ENCODE assay signal across 9 cellular contexts in the genomic region with DNA sequence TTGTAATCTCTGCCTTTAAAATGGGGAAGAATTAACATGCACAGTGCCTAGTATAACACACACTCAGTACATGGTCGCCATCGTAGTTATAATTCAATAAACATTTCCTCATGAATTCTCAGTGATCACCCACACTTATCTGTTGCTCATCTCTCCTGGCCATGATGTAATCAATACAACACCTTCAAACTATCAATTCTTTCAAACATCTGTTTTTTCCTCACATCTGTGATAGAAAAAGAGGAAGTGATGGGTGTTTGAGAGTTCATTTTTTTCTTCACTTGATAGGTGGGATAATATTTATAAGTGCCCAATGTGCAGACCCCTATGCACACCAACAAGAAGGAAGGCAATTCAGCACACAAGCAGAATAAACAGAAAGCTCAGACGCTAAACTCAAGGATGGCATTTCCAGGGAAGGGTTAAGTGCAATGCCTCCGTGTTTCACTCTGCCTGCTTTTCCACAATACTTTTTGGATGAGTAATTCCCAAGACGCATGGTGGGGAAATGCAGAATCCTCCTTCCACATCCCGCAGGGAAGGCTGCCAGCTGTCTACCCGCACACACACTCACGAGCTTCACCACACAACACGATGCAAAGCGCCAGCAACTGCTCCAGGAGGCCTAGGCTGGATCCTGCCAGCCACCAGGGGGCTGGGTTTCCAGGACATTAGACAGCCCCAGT.
DNase-seq lines count a peak whose midpoint lies in the region; ATAC-seq, FAIRE-seq and TF ChIP-seq lines count a peak whose summit lies in the region.
"Had no signal": no experiment of that assay in that cellular context is flagged by ENCODE, and none has a peak within 500 bp of the region (broad histone marks: within the 10 kb centered on the region; RNA-seq: fewer than 3 reads in every experiment).

No MANE protein-coding gene starts in this region.

- no peak for TF ChIP-seq POLR2A in HepG2 (IDR thresholded peaks at IDR 0.05; ENCODE audit: insufficient read depth in 1 of 2, low read depth in 2 of 2, low read length in 2 of 2)

- H3K36me3 ChIP-seq in BJ (ENCODE audit: control insufficient read depth, insufficient read depth, low read length) (no peaks in the 10 kb centered on the region), Loucy (ENCODE audit: insufficient read depth, low read length) (no peaks in the 10 kb centered on the region), HepG2 (replicated peaks in 1 of 2; ENCODE audit: control insufficient read depth in 1 of 2, insufficient read depth in 2 of 2, low read length in 2 of 2) (no peaks in the 10 kb centered on the region; a peak in 1 of 5 replicates)
- H3K36me3 ChIP-seq: HAP-1 had no signal

- peak; percentile 73 for ATAC-seq in HepG2

- H2AFZ ChIP-seq in Loucy (ENCODE audit: low read length): no peak overlapping the region
- H2AFZ ChIP-seq in HepG2 (ENCODE audit: low read length): no peak overlapping the region

- WGBS in HepG2 (ENCODE audit: low lambda C conversion rate): 97% methylated on average over 10 of the region's 10 CpGs

- no peaks in the 10 kb centered on the region for H3K27me3 Mint-ChIP-seq in type B pancreatic cell

- no TSS peak for BruUV-seq in HepG2 (replicated peaks; lab: Mats Ljungman, UMichigan)

- in situ Hi-C loops in T47D (cut with HindIII; ENCODE audit: low pct_unique_long_range_greater_than_20kb, low sequenced_read_pairs): no loop called here
- in situ Hi-C loops in HepG2 (cut with HindIII; ENCODE audit: extremely low pct_ligation_motif_present, low pct_unique_long_range_greater_than_20kb): loop anchor here (25.0 kb wide), 1 partner anchor 624 kb away; no protein-coding TSS in a partner anchor

- H3K4me1 Mint-ChIP-seq in type B pancreatic cell (ENCODE audit: unreplicated experiment): peaks cover 16% of the 10 kb centered on the region

- no peak overlapping the region for H3K27ac ChIP-seq in HepG2 (ENCODE audit: extremely low read length, insufficient read depth, low read length)

- CTCF ChIA-PET in BJ (lab: Yijun Ruan, JAX) (interaction anchor here (0.6 to 2.9 kb wide), 16 partner anchors 9 to 748 kb away, joined by 3 to 15 read pairs (median 4); partner anchors contain the start of gene ATXN1), HepG2 (lab: Yijun Ruan, JAX; ENCODE audit: low intra/inter-chr PET ratio, low total read pairs) (no interaction called here)

- H3K79me2 ChIP-seq in Loucy (ENCODE audit: insufficient read depth, low read length) (no peaks in the 10 kb centered on the region), HepG2 (ENCODE audit: insufficient read depth, low read length) (no peaks in the 10 kb centered on the region)

- H3K4me3 Mint-ChIP-seq in type B pancreatic cell: no peak overlapping the region

- DNase-seq in BJ (ENCODE audit: low read depth): peak; percentile 98
- peak; percentile 36 to 67 for DNase-seq in T47D (ENCODE audit: low read depth in 1 of 2, low spot score in 1 of 2)
- DNase-seq in HepG2 (ENCODE audit: low spot score): no peak
- DNase-seq in type B pancreatic cell (ENCODE audit: extremely low spot score, unreplicated experiment): no peak
- no peak for DNase-seq in NCI-H2107 treated with DMSO at 0.1 percent for 48 hours (lab: John Stamatoyannopoulos, UW; ENCODE audit: unreplicated experiment)
- no peak for DNase-seq in NCI-H2029 (lab: John Stamatoyannopoulos, UW)
- no peak for DNase-seq in SHP77 treated with DMSO at 0.1 percent for 48 hours (lab: John Stamatoyannopoulos, UW)

- H3K9me3 ChIP-seq in Loucy (ENCODE audit: insufficient read depth, low read depth, low read length) (no peaks in the 10 kb centered on the region), HepG2 (ENCODE audit: low read length) (no peaks in the 10 kb centered on the region)
- H3K9me3 ChIP-seq: HAP-1 had no signal

- H4K20me1 ChIP-seq in Loucy (ENCODE audit: insufficient read depth, low read length, poor library complexity, severe bottlenecking): no peaks in the 10 kb centered on the region
- no peaks in the 10 kb centered on the region for H4K20me1 ChIP-seq in HepG2 (ENCODE audit: insufficient read depth, low read length)

- peak; percentile 30 for FAIRE-seq in HepG2 (lab: Jason Lieb, UNC)

- H3K4me3 ChIP-seq in BJ (ENCODE audit: low read depth, low read length): no peak overlapping the region
- H3K4me3 ChIP-seq in Loucy (ENCODE audit: low read length, poor library complexity, severe bottlenecking): no peak overlapping the region
- H3K4me3 ChIP-seq in HepG2 (replicated peaks in 1 of 3; ENCODE audit: insufficient read depth in 1 of 3, low read depth in 2 of 3, low read length in 3 of 3): no peak overlapping the region
- H3K4me3 ChIP-seq: HAP-1 had no signal

- no peak overlapping the region for H3K4me2 ChIP-seq in Loucy (ENCODE audit: low read depth, low read length, poor library complexity, severe bottlenecking)
- no peak overlapping the region for H3K4me2 ChIP-seq in HepG2 (ENCODE audit: low read depth, low read length)

- no peaks in the 10 kb centered on the region for H3K27me3 ChIP-seq in BJ (ENCODE audit: control insufficient read depth, insufficient read depth, low read length)
- no peaks in the 10 kb centered on the region for H3K27me3 ChIP-seq in Loucy (ENCODE audit: insufficient read depth, low read length, poor library complexity, severe bottlenecking)
- no peaks in the 10 kb centered on the region for H3K27me3 ChIP-seq in HepG2 (ENCODE audit: control insufficient read depth in 1 of 2, insufficient read depth in 2 of 2, low read length in 2 of 2)

- no peaks in the 10 kb centered on the region for H3F3A ChIP-seq in Loucy (ENCODE audit: low read depth)

- no peak overlapping the region for H3K27ac Mint-ChIP-seq in type B pancreatic cell

- H3K9me3 Mint-ChIP-seq in type B pancreatic cell: peaks cover 5% of the 10 kb centered on the region

- TF ChIP-seq EP300 in HepG2 (IDR thresholded peaks at IDR 0.05; ENCODE audit: low read depth in 2 of 2, low read length in 2 of 2) (no peak), HepG2 (CRISPR knock-in tag; IDR thresholded peaks at IDR 0.05; ENCODE audit: borderline replicate concordance) (no peak)

- H3K36me3 Mint-ChIP-seq in type B pancreatic cell: peaks cover 8% of the 10 kb centered on the region

- POLR2A ChIA-PET in BJ (lab: Charles Lee): no interaction called here
- POLR2A ChIA-PET in HepG2 (lab: Yijun Ruan, JAX): no interaction called here

- no peak for TF ChIP-seq RAD21 in HepG2 (CRISPR knock-in tag; IDR thresholded peaks at IDR 0.05)

- no peaks in the 10 kb centered on the region for H3K9me2 ChIP-seq in Loucy (replicated peaks; ENCODE audit: low read depth, low read length)

- intact Hi-C loops in HepG2 (cut with micrococcal nuclease; ENCODE audit: unreplicated experiment): loop anchor here (10.0 kb wide), 1 partner anchor 156 kb away; no protein-coding TSS in a partner anchor

- peak; percentile 86 for TF ChIP-seq CTCF in BJ (IDR thresholded peaks at IDR 0.05; ENCODE audit: insufficient read depth, low read depth, low read length)
- peak; percentile 48 for TF ChIP-seq CTCF in Loucy (conservative IDR thresholded peaks at IDR 0.05; ENCODE audit: low read length)
- TF ChIP-seq CTCF in HepG2 (CRISPR knock-in tag; IDR thresholded peaks at IDR 0.05): peak; percentile 22; the same call in 1 of the 2 replicates
- TF ChIP-seq CTCF in type B pancreatic cell (conservative IDR thresholded peaks at IDR 0.05): peak; percentile 63

- H3K9ac ChIP-seq in Loucy (ENCODE audit: low read depth, low read length, poor library complexity, severe bottlenecking) (no peak overlapping the region), HepG2 (ENCODE audit: insufficient read depth, low read depth, low read length) (no peak overlapping the region)

- no peaks in the 10 kb centered on the region for H3K4me1 ChIP-seq in Loucy (ENCODE audit: insufficient read depth, low read length, poor library complexity, severe bottlenecking)
- no peaks in the 10 kb centered on the region for H3K4me1 ChIP-seq in HepG2 (ENCODE audit: insufficient read depth, low read length)
- H3K4me1 ChIP-seq: HAP-1 had no signal

TF ChIP-seq in HepG2, 621 proteins besides CTCF, POLR2A, EP300 and RAD21:
- no peak for TF ChIP-seq AGO1 (IDR thresholded peaks at IDR 0.05; ENCODE audit: low read depth, low read length, poor library complexity, severe bottlenecking)
- 0 out of 2 replicates have a peak, but pooled peaks have one; percentile 8 for TF ChIP-seq STAG1 (CRISPR knock-in tag; IDR thresholded peaks at IDR 0.05)
- TF ChIP-seq ATF7 (IDR thresholded peaks at IDR 0.05): peak; percentile 70
- no peak for TF ChIP-seq ATF7 (CRISPR knock-in tag; IDR thresholded peaks at IDR 0.05)
- TF ChIP-seq, protein P1, sequence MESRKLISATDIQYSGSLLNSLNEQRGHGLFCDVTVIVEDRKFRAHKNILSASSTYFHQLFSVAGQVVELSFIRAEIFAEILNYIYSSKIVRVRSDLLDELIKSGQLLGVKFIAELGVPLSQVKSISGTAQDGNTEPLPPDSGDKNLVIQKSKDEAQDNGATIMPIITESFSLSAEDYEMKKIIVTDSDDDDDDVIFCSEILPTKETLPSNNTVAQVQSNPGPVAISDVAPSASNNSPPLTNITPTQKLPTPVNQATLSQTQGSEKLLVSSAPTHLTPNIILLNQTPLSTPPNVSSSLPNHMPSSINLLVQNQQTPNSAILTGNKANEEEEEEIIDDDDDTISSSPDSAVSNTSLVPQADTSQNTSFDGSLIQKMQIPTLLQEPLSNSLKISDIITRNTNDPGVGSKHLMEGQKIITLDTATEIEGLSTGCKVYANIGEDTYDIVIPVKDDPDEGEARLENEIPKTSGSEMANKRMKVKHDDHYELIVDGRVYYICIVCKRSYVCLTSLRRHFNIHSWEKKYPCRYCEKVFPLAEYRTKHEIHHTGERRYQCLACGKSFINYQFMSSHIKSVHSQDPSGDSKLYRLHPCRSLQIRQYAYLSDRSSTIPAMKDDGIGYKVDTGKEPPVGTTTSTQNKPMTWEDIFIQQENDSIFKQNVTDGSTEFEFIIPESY (CRISPR knock-in tag; IDR thresholded peaks at IDR 0.05): peak; percentile 87

Comparison
In these comparisons a context has a peak if more than half of its experiments do, and no peak if none do; other contexts are left out.
1. DNase-seq: peak in BJ (single experiment) and T47D (2 of 2); none in HepG2 (single experiment), type B pancreatic cell (single experiment), NCI-H2107 treated with DMSO at 0.1 percent for 48 hours (single experiment), NCI-H2029 (single experiment) and SHP77 treated with DMSO at 0.1 percent for 48 hours (single experiment).
2. CTCF ChIP-seq: peak in every context shown above with its lines; median percentile 86 in BJ; 63 in type B pancreatic cell; 48 in Loucy; 22 in HepG2.